In genomic region chr1:72379072-72379471, GRCh38 we compare ENCODE assay signal across 11 cellular contexts.
"Had no signal": no experiment of that assay in that cellular context is flagged by ENCODE, and none has a peak within 500 bp of the region (broad histone marks: within the 10 kb centered on the region; RNA-seq: fewer than 3 reads in every experiment).

No MANE protein-coding gene starts in this region.

- H3K9ac ChIP-seq: GM23248 had no signal

- H3K4me2 ChIP-seq: GM23338 had no signal

- H3K27ac ChIP-seq: GM23248 had no signal

- H3K4me3 ChIP-seq: GM23248, GM23338, HAP-1 had no signal

- FAIRE-seq: H1, H54 had no signal

- H3K36me3 ChIP-seq: HAP-1 had no signal

- DNase-seq: GM23248, GOT3, H7, H9, HCEC 1CT, HFFc6 had no signal

- H2AFZ ChIP-seq: GM23248, GM23338 had no signal

- H3K4me1 ChIP-seq: HAP-1 had no signal

- ATAC-seq: GM23338, HCT116 had no signal

- H3K9me3 ChIP-seq: HAP-1 had no signal
